Comparison of ENCODE assay signal across 16 cellular contexts in genomic region chr19:13961826-13962737, GRCh38. TPM values are rescaled to one million over a fixed set of nuclear protein-coding genes. Genes with fewer than 3 reads are reported as not detected.
DNase-seq lines count a peak whose midpoint lies in the region; ATAC-seq, FAIRE-seq and TF ChIP-seq lines count a peak whose summit lies in the region.
"Had no signal": no experiment of that assay in that cellular context is flagged by ENCODE, and none has a peak within 500 bp of the region (broad histone marks: within the 10 kb centered on the region; RNA-seq: fewer than 3 reads in every experiment).

No MANE protein-coding gene starts in this region.

- no peaks in the 10 kb centered on the region for H3K9me1 ChIP-seq in K562 (ENCODE audit: control insufficient read depth, insufficient read depth, low read length)

- no peak overlapping the region for H2AFZ ChIP-seq in K562 (ENCODE audit: low read depth, low read length)

- peak; percentile 38; the same call in 1 of the 2 replicates for TF ChIP-seq POLR2A in K562 (conservative IDR thresholded peaks at IDR 0.05)

- no peaks in the 10 kb centered on the region for H4K20me1 ChIP-seq in K562 (replicated peaks; ENCODE audit: control insufficient read depth, insufficient read depth, low read length)

- no peak for DNase-seq in activated T-cell treated with anti-CD3 and anti-CD28 coated beads, Interleukin-2, amount 50 U/mL, for 24 hours
- DNase-seq in activated T-cell treated with anti-CD3 and anti-CD28 coated beads, Interleukin-2, amount 50 U/mL, for 48 hours, result no peak
- DNase-seq in K562 (ENCODE audit: extremely low read depth in 1 of 4, low spot score in 3 of 4) (peak in 2 of 4 experiments; percentile 35 to 38), islet precursor cell (peak; percentile 80), tibial artery (no peak), occipital lobe (lab: John Stamatoyannopoulos, UW) (no peak), BE2C (no peak)
- DNase-seq: activated CD4-positive, alpha-beta T cell treated with anti-CD3 and anti-CD28 coated beads for 48 hours; COR-L47; erythroblast; MG63 had no signal

- 93% methylated on average over 25 of the region's 61 CpGs for WGBS in K562 (ENCODE audit: insufficient coverage, low coverage, missing lambda C conversion rate)

- no peaks in the 10 kb centered on the region for H3K79me2 ChIP-seq in K562 (ENCODE audit: control insufficient read depth, insufficient read depth, low read length)

- H3K9me3 Mint-ChIP-seq in activated T-cell treated with anti-CD3 and anti-CD28 coated beads, Interleukin-2, amount 50 U/mL, for 24 hours, result no peaks in the 10 kb centered on the region
- H3K9me3 Mint-ChIP-seq: activated T-helper 17 cell treated with anti-CD3 and anti-CD28 coated beads, Interleukin-2, amount 50 U/mL, for 72 hours; T-helper 1 cell treated with Interleukin-12 subunit alpha and Interleukin-12 subunit beta and Interleukin-4 antibody, amounts not matched to agents 30 μg/mL and 1 μg/mL, for 36 hours had no signal

- TF ChIP-seq CTCF in K562 (IDR thresholded peaks at IDR 0.05 in 2 of 3, conservative IDR thresholded peaks at IDR 0.05 in 1 of 3; ENCODE audit: insufficient read depth in 2 of 3, low read depth in 1 of 3, low read length in 3 of 3), result no peak
- TF ChIP-seq CTCF in tibial artery (IDR thresholded peaks at IDR 0.05), result no peak
- TF ChIP-seq CTCF in BE2C (IDR thresholded peaks at IDR 0.05; ENCODE audit: low read depth, low read length), result no peak

- H3K36me3 ChIP-seq in K562 (ENCODE audit: control insufficient read depth, insufficient read depth, low read length) (peaks cover 83% of the 10 kb centered on the region; the same call in 2 of the 3 replicates), tibial artery (peaks cover 36 to 100% (median 69%) of the 10 kb centered on the region in 3 donors), BE2C (peaks cover 48% of the 10 kb centered on the region)

- H3K4me1 ChIP-seq in K562 (replicated peaks in 1 of 2; ENCODE audit: control insufficient read depth in 2 of 2, insufficient read depth in 2 of 2, low read length in 2 of 2) (peaks cover 7 to 58% of the 10 kb centered on the region in 2 experiments; a peak in 4 of 5 replicates), tibial artery (no peaks in the 10 kb centered on the region), BE2C (no peaks in the 10 kb centered on the region)

- H3K4me1 Mint-ChIP-seq in activated T-cell treated with anti-CD3 and anti-CD28 coated beads, Interleukin-2, amount 50 U/mL, for 24 hours (ENCODE audit: low read depth), result no peaks in the 10 kb centered on the region
- H3K4me1 Mint-ChIP-seq: activated T-helper 17 cell treated with anti-CD3 and anti-CD28 coated beads, Interleukin-2, amount 50 U/mL, for 72 hours had no signal

- POLR2A ChIA-PET in K562 (lab: Yijun Ruan, JAX), result interaction anchor here (0.6 to 4.1 kb wide), 3 partner anchors 9 to 69 kb away, joined by 3 to 12 read pairs (median 3); partner anchors contain the start of gene DCAF15

- in situ Hi-C loops in K562 (cut with MboI), result no loop called here

- ATAC-seq in K562 (no peak), GM21529 (IDR thresholded peaks at IDR 0.05; ENCODE audit: unreplicated experiment) (no peak)
- ATAC-seq: activated T-helper 17 cell treated with anti-CD3 and anti-CD28 coated beads, Interleukin-2, amount 50 U/mL, for 72 hours; sciatic nerve had no signal

- no peak overlapping the region for H3K4me2 ChIP-seq in K562 (ENCODE audit: insufficient read depth, low read length)

- H3K4me3 ChIP-seq in K562 (no peak overlapping the region), tibial artery (peak overlapping the region; percentile 28), BE2C (ENCODE audit: low read depth, low read length) (no peak overlapping the region)
- H3K4me3 ChIP-seq: MG63 had no signal

- H3K9me3 ChIP-seq in K562 (replicated peaks; ENCODE audit: control insufficient read depth, insufficient read depth, low read depth, low read length), result no peaks in the 10 kb centered on the region
- H3K9me3 ChIP-seq in tibial artery, result no peaks in the 10 kb centered on the region
- H3K9me3 ChIP-seq in BE2C, result no peaks in the 10 kb centered on the region
- H3K9me3 ChIP-seq: MG63 had no signal

- H3K4me3 Mint-ChIP-seq in activated T-cell treated with anti-CD3 and anti-CD28 coated beads, Interleukin-2, amount 50 U/mL, for 24 hours, result no peak overlapping the region
- H3K4me3 Mint-ChIP-seq: activated T-helper 17 cell treated with anti-CD3 and anti-CD28 coated beads, Interleukin-2, amount 50 U/mL, for 72 hours; T-helper 1 cell treated with Interleukin-12 subunit alpha and Interleukin-12 subunit beta and Interleukin-4 antibody, amounts not matched to agents 30 μg/mL and 1 μg/mL, for 36 hours had no signal

- peak overlapping the region; percentile 55 for H3K27ac Mint-ChIP-seq in activated T-cell treated with anti-CD3 and anti-CD28 coated beads, Interleukin-2, amount 50 U/mL, for 24 hours
- H3K27ac Mint-ChIP-seq: activated T-helper 17 cell treated with anti-CD3 and anti-CD28 coated beads, Interleukin-2, amount 50 U/mL, for 72 hours; T-helper 1 cell treated with Interleukin-12 subunit alpha and Interleukin-12 subunit beta and Interleukin-4 antibody, amounts not matched to agents 30 μg/mL and 1 μg/mL, for 36 hours had no signal

- H3K27me3 ChIP-seq in K562 (ENCODE audit: control insufficient read depth in 2 of 2, insufficient read depth in 2 of 2, low read length in 2 of 2) (no peaks in the 10 kb centered on the region), tibial artery (no peaks in the 10 kb centered on the region), BE2C (no peaks in the 10 kb centered on the region)
- H3K27me3 ChIP-seq: MG63 had no signal

- H3K27ac ChIP-seq in K562 (ENCODE audit: extremely low read depth, low read depth, low read length), result no peak overlapping the region
- peak overlapping the region in 1 of 2 donors; percentile 8 for H3K27ac ChIP-seq in tibial artery

- no TSS peak for BruUV-seq in K562 (replicated peaks; lab: Mats Ljungman, UMichigan)

- no peak overlapping the region for H3K9ac ChIP-seq in K562 (ENCODE audit: insufficient read depth in 1 of 2, low read depth in 2 of 2, low read length in 2 of 2)

- peaks cover 69% of the 10 kb centered on the region for H3K36me3 Mint-ChIP-seq in activated T-cell treated with anti-CD3 and anti-CD28 coated beads, Interleukin-2, amount 50 U/mL, for 24 hours (ENCODE audit: low read depth)

- FAIRE-seq in K562 (lab: Jason Lieb, UNC), result no peak

- intact Hi-C loops in K562 (cut with micrococcal nuclease), result no loop called here
- intact Hi-C loops in tibial artery (cut with DNase I; ENCODE audit: low total_unique reads), result no loop called here

- TF ChIP-seq EP300 in K562 (IDR thresholded peaks at IDR 0.05; ENCODE audit: low read length), result no peak

- no peaks in the 10 kb centered on the region for H3K27me3 Mint-ChIP-seq in activated T-cell treated with anti-CD3 and anti-CD28 coated beads, Interleukin-2, amount 50 U/mL, for 24 hours
- H3K27me3 Mint-ChIP-seq: activated T-helper 17 cell treated with anti-CD3 and anti-CD28 coated beads, Interleukin-2, amount 50 U/mL, for 72 hours had no signal

- CTCF ChIA-PET in K562 (lab: Yijun Ruan, JAX; ENCODE audit: low intra/inter-chr PET ratio), result no interaction called here

- no peak for TF ChIP-seq RAD21 in K562 (CRISPR knock-in tag; conservative IDR thresholded peaks at IDR 0.05 in 1 of 2, IDR thresholded peaks at IDR 0.05 in 1 of 2)

RNA-seq across cellular contexts. Expression of gene DCAF15, which starts 9.8 kb away (rescaled TPM):
- total RNA-seq in K562 (2011; cell fraction: chromatin; rRNA removed; ENCODE audit: low replicate concordance), result 49.6 and 162 TPM in 2 replicates
- total RNA-seq in K562 (2011; cell fraction: nucleolus; rRNA removed), result 148 and 149 TPM in 2 replicates
- total RNA-seq in K562 (2011; cell fraction: nucleoplasm; rRNA removed), result 55.0 and 76.5 TPM in 2 replicates
- 37.0 and 39.4 TPM in 2 replicates for total RNA-seq in K562 (2014; rRNA removed)
- total RNA-seq in K562 (2014; rRNA removed; fragmentation: Illumina TruSeq; extraction: Trizol), result 10.4 and 13.6 TPM in 2 replicates
- total RNA-seq in K562 (2015; rRNA removed; fragmentation: Illumina TruSeq; extraction: Trizol), result 22.5 and 24.0 TPM in 2 replicates
- 63.2 and 68.5 TPM in 2 replicates for total RNA-seq in K562 (2021)
- polyA plus RNA-seq in K562 (2011; rRNA removed), result 27.7 and 46.8 TPM in 2 replicates
- polyA plus RNA-seq in K562 (2011; cell fraction: cytosol; rRNA removed), result 28.8 and 44.6 TPM in 2 replicates
- polyA plus RNA-seq in K562 (2011; cell fraction: nucleus; rRNA removed), result 228 and 347 TPM in 2 replicates
- polyA plus RNA-seq in K562 (2012), result 50.0 and 68.0 TPM in 2 replicates
- polyA plus RNA-seq in K562 (2014; fragmentation: Illumina TruSeq; extraction: Trizol), result 31.0 and 55.5 TPM in 2 replicates
- under 1 TPM; 0.17 to 0.56 TPM for polyA plus RNA-seq in K562 (2014; fragmentation: Nextera tagmentation; extraction: Ambion mirVana)
- polyA plus RNA-seq in K562 (2014; rRNA removed), result 52.5 and 56.2 TPM in 2 replicates
- 14.2 and 17.7 TPM in 2 replicates for polyA minus RNA-seq in K562 (2011; rRNA and poly(A)+ RNA removed)
- polyA minus RNA-seq in K562 (2011; cell fraction: cytosol; rRNA and poly(A)+ RNA removed), result 19.0 and 22.3 TPM in 2 replicates
- polyA minus RNA-seq in K562 (2011; cell fraction: nucleus; rRNA and poly(A)+ RNA removed), result 42.0 and 54.3 TPM in 2 replicates
- total RNA-seq in occipital lobe, result 10.1 TPM
- 160 TPM for polyA plus RNA-seq in BE2C (2012; ENCODE audit: insufficient read depth, insufficient read length, low read depth)

RNA-seq across cellular contexts. Expression of gene PODNL1, which starts 23.9 kb away (rescaled TPM):
- 0.14 and 2.1 TPM in 2 replicates for total RNA-seq in K562 (2011; cell fraction: chromatin; rRNA removed; ENCODE audit: low replicate concordance)
- total RNA-seq in K562 (2011; cell fraction: nucleolus; rRNA removed), result 0.53 and 1.2 TPM in 2 replicates
- 0.29 and 2.3 TPM in 2 replicates for total RNA-seq in K562 (2011; cell fraction: nucleoplasm; rRNA removed)
- total RNA-seq in K562 (2014; rRNA removed), result 0.12 TPM in 1 of 2 replicates, not detected in the other
- not detected in 2 replicates for total RNA-seq in K562 (2014; rRNA removed; fragmentation: Illumina TruSeq; extraction: Trizol)
- total RNA-seq in K562 (2015; rRNA removed; fragmentation: Illumina TruSeq; extraction: Trizol), result 0.25 and 0.34 TPM in 2 replicates
- total RNA-seq in K562 (2021), result 0.40 and 0.47 TPM in 2 replicates
- polyA plus RNA-seq in K562 (2011; rRNA removed), result 0.18 and 0.46 TPM in 2 replicates
- 0.55 and 0.91 TPM in 2 replicates for polyA plus RNA-seq in K562 (2011; cell fraction: cytosol; rRNA removed)
- 0.18 and 0.60 TPM in 2 replicates for polyA plus RNA-seq in K562 (2011; cell fraction: nucleus; rRNA removed)
- 0.82 and 1.8 TPM in 2 replicates for polyA plus RNA-seq in K562 (2012)
- polyA plus RNA-seq in K562 (2014; fragmentation: Illumina TruSeq; extraction: Trizol), result 0.22 and 0.42 TPM in 2 replicates
- under 1 TPM in 1 of 2 experiments, not detected in 1; 0.24 TPM for polyA plus RNA-seq in K562 (2014; fragmentation: Nextera tagmentation; extraction: Ambion mirVana)
- 0.21 TPM in 1 of 2 replicates, not detected in the other for polyA plus RNA-seq in K562 (2014; rRNA removed)
- polyA minus RNA-seq in K562 (2011; rRNA and poly(A)+ RNA removed), result 0.42 TPM in 1 of 2 replicates, not detected in the other
- polyA minus RNA-seq in K562 (2011; cell fraction: cytosol; rRNA and poly(A)+ RNA removed), result not detected in 2 replicates
- polyA minus RNA-seq in K562 (2011; cell fraction: nucleus; rRNA and poly(A)+ RNA removed), result 0.13 and 0.67 TPM in 2 replicates
- not detected for total RNA-seq in occipital lobe
- polyA plus RNA-seq in BE2C (2012; ENCODE audit: insufficient read depth, insufficient read length, low read depth), result 1.9 TPM
- total RNA-seq: PC-3 had no signal

RNA-seq across cellular contexts. Expression of gene RFX1, which starts 44.0 kb away (rescaled TPM):
- total RNA-seq in K562 (2011; cell fraction: chromatin; rRNA removed; ENCODE audit: low replicate concordance), result 5.5 and 14.4 TPM in 2 replicates
- total RNA-seq in K562 (2011; cell fraction: nucleolus; rRNA removed), result 12.2 and 13.2 TPM in 2 replicates
- 7.8 and 8.1 TPM in 2 replicates for total RNA-seq in K562 (2011; cell fraction: nucleoplasm; rRNA removed)
- 3.1 and 4.0 TPM in 2 replicates for total RNA-seq in K562 (2014; rRNA removed)
- 0.22 and 0.40 TPM in 2 replicates for total RNA-seq in K562 (2014; rRNA removed; fragmentation: Illumina TruSeq; extraction: Trizol)
- total RNA-seq in K562 (2015; rRNA removed; fragmentation: Illumina TruSeq; extraction: Trizol), result 1.2 and 1.4 TPM in 2 replicates
- 17.9 and 19.3 TPM in 2 replicates for total RNA-seq in K562 (2021)
- 0.95 and 1.4 TPM in 2 replicates for polyA plus RNA-seq in K562 (2011; rRNA removed)
- 0.60 and 1.4 TPM in 2 replicates for polyA plus RNA-seq in K562 (2011; cell fraction: cytosol; rRNA removed)
- polyA plus RNA-seq in K562 (2011; cell fraction: nucleus; rRNA removed), result 5.3 and 11.1 TPM in 2 replicates
- polyA plus RNA-seq in K562 (2012), result 9.7 and 10.4 TPM in 2 replicates
- 1.7 and 4.7 TPM in 2 replicates for polyA plus RNA-seq in K562 (2014; fragmentation: Illumina TruSeq; extraction: Trizol)
- under 1 TPM; 0.14 to 0.25 TPM for polyA plus RNA-seq in K562 (2014; fragmentation: Nextera tagmentation; extraction: Ambion mirVana)
- 3.8 and 4.8 TPM in 2 replicates for polyA plus RNA-seq in K562 (2014; rRNA removed)
- polyA minus RNA-seq in K562 (2011; rRNA and poly(A)+ RNA removed), result 0.35 and 0.36 TPM in 2 replicates
- 5.1 and 12.7 TPM in 2 replicates for polyA minus RNA-seq in K562 (2011; cell fraction: cytosol; rRNA and poly(A)+ RNA removed)
- 4.2 and 5.9 TPM in 2 replicates for polyA minus RNA-seq in K562 (2011; cell fraction: nucleus; rRNA and poly(A)+ RNA removed)
- total RNA-seq in occipital lobe, result 1.7 TPM
- polyA plus RNA-seq in BE2C (2012; ENCODE audit: insufficient read depth, insufficient read length, low read depth), result 19.7 TPM

RNA-seq across cellular contexts. Expression of gene CC2D1A, which starts 56.1 kb away (rescaled TPM):
- total RNA-seq in K562 (2011; cell fraction: chromatin; rRNA removed; ENCODE audit: low replicate concordance), result 61.5 and 146 TPM in 2 replicates
- 72.1 and 79.4 TPM in 2 replicates for total RNA-seq in K562 (2011; cell fraction: nucleolus; rRNA removed)
- 61.5 and 70.7 TPM in 2 replicates for total RNA-seq in K562 (2011; cell fraction: nucleoplasm; rRNA removed)
- total RNA-seq in K562 (2014; rRNA removed), result 17.9 and 18.8 TPM in 2 replicates
- 5.8 and 7.7 TPM in 2 replicates for total RNA-seq in K562 (2014; rRNA removed; fragmentation: Illumina TruSeq; extraction: Trizol)
- 12.0 and 12.9 TPM in 2 replicates for total RNA-seq in K562 (2015; rRNA removed; fragmentation: Illumina TruSeq; extraction: Trizol)
- 28.4 and 31.0 TPM in 2 replicates for total RNA-seq in K562 (2021)
- polyA plus RNA-seq in K562 (2011; rRNA removed), result 10.1 and 25.5 TPM in 2 replicates
- polyA plus RNA-seq in K562 (2011; cell fraction: cytosol; rRNA removed), result 8.9 and 11.7 TPM in 2 replicates
- 67.6 and 73.2 TPM in 2 replicates for polyA plus RNA-seq in K562 (2011; cell fraction: nucleus; rRNA removed)
- 17.9 and 39.2 TPM in 2 replicates for polyA plus RNA-seq in K562 (2012)
- 15.6 and 21.2 TPM in 2 replicates for polyA plus RNA-seq in K562 (2014; fragmentation: Illumina TruSeq; extraction: Trizol)
- polyA plus RNA-seq in K562 (2014; fragmentation: Nextera tagmentation; extraction: Ambion mirVana), result under 1 TPM; 0.32 to 0.42 TPM
- 26.7 and 27.1 TPM in 2 replicates for polyA plus RNA-seq in K562 (2014; rRNA removed)
- 8.3 and 8.9 TPM in 2 replicates for polyA minus RNA-seq in K562 (2011; rRNA and poly(A)+ RNA removed)
- polyA minus RNA-seq in K562 (2011; cell fraction: cytosol; rRNA and poly(A)+ RNA removed), result 9.0 and 11.1 TPM in 2 replicates
- polyA minus RNA-seq in K562 (2011; cell fraction: nucleus; rRNA and poly(A)+ RNA removed), result 15.9 and 19.3 TPM in 2 replicates
- total RNA-seq in occipital lobe, result 8.9 TPM
- 20.2 TPM for polyA plus RNA-seq in BE2C (2012; ENCODE audit: insufficient read depth, insufficient read length, low read depth)

RNA-seq across cellular contexts. Expression of gene BRME1, which starts 56.2 kb away (rescaled TPM):
- total RNA-seq in K562 (2011; cell fraction: chromatin; rRNA removed; ENCODE audit: low replicate concordance), result 4.2 and 15.2 TPM in 2 replicates
- 11.3 and 15.2 TPM in 2 replicates for total RNA-seq in K562 (2011; cell fraction: nucleolus; rRNA removed)
- total RNA-seq in K562 (2011; cell fraction: nucleoplasm; rRNA removed), result 7.3 TPM in 2 replicates
- total RNA-seq in K562 (2014; rRNA removed), result 3.6 and 4.2 TPM in 2 replicates
- total RNA-seq in K562 (2014; rRNA removed; fragmentation: Illumina TruSeq; extraction: Trizol), result 1.9 and 2.4 TPM in 2 replicates
- 4.6 and 6.0 TPM in 2 replicates for total RNA-seq in K562 (2015; rRNA removed; fragmentation: Illumina TruSeq; extraction: Trizol)
- total RNA-seq in K562 (2021), result 5.9 and 6.1 TPM in 2 replicates
- polyA plus RNA-seq in K562 (2011; rRNA removed), result 3.0 and 5.5 TPM in 2 replicates
- polyA plus RNA-seq in K562 (2011; cell fraction: cytosol; rRNA removed), result 5.1 and 5.3 TPM in 2 replicates
- 13.5 and 15.3 TPM in 2 replicates for polyA plus RNA-seq in K562 (2011; cell fraction: nucleus; rRNA removed)
- 4.7 and 8.9 TPM in 2 replicates for polyA plus RNA-seq in K562 (2012)
- 4.6 and 4.8 TPM in 2 replicates for polyA plus RNA-seq in K562 (2014; fragmentation: Illumina TruSeq; extraction: Trizol)
- under 1 TPM; 0.75 to 0.88 TPM for polyA plus RNA-seq in K562 (2014; fragmentation: Nextera tagmentation; extraction: Ambion mirVana)
- polyA plus RNA-seq in K562 (2014; rRNA removed), result 4.5 and 6.0 TPM in 2 replicates
- 1.4 and 1.6 TPM in 2 replicates for polyA minus RNA-seq in K562 (2011; rRNA and poly(A)+ RNA removed)
- polyA minus RNA-seq in K562 (2011; cell fraction: cytosol; rRNA and poly(A)+ RNA removed), result 1.4 and 4.5 TPM in 2 replicates
- 4.6 and 7.6 TPM in 2 replicates for polyA minus RNA-seq in K562 (2011; cell fraction: nucleus; rRNA and poly(A)+ RNA removed)
- 11.1 TPM for total RNA-seq in occipital lobe
- 3.8 TPM for polyA plus RNA-seq in BE2C (2012; ENCODE audit: insufficient read depth, insufficient read length, low read depth)

Comparison
In these comparisons a context has a peak if more than half of its experiments do, and no peak if none do; other contexts are left out.
1. H3K4me3 ChIP-seq: peak in tibial artery (2 of 2); none in K562 (single experiment) and BE2C (single experiment).